In genomic region chr2:45823723-45824206, GRCh38 we compare ENCODE assay signal across 8 cellular contexts.
DNase-seq lines count a peak whose midpoint lies in the region; ATAC-seq and TF ChIP-seq lines count a peak whose summit lies in the region.
"Had no signal": no experiment of that assay in that cellular context is flagged by ENCODE, and none has a peak within 500 bp of the region (broad histone marks: within the 10 kb centered on the region; RNA-seq: fewer than 3 reads in every experiment).

No MANE protein-coding gene starts in this region.

- H3K9me3 ChIP-seq in Karpas-422 (ENCODE audit: low read length) = no peaks in the 10 kb centered on the region
- no peaks in the 10 kb centered on the region for H3K9me3 ChIP-seq in left ventricle myocardium inferior (replicated peaks)
- no peaks in the 10 kb centered on the region for H3K9me3 ChIP-seq in stomach
- no peaks in the 10 kb centered on the region for H3K9me3 ChIP-seq in mesenchymal stem cell (ENCODE audit: control insufficient read depth, low read length)

- no peak overlapping the region for H2AFZ ChIP-seq in Karpas-422 (ENCODE audit: low read length)
- H2AFZ ChIP-seq in mesenchymal stem cell (ENCODE audit: low read depth, low read length) = no peak overlapping the region

- H3K18ac ChIP-seq in mesenchymal stem cell (ENCODE audit: low read depth in 1 of 2, low read length in 2 of 2) = no peak overlapping the region

- H3K79me2 ChIP-seq in Karpas-422 (ENCODE audit: low read length) = peaks cover 100% of the 10 kb centered on the region

- no peak overlapping the region for H3K4me2 ChIP-seq in Karpas-422 (ENCODE audit: low read depth, low read length, poor library complexity, severe bottlenecking)
- no peak overlapping the region for H3K4me2 ChIP-seq in mesenchymal stem cell (ENCODE audit: low read length, poor library complexity, severe bottlenecking)

- no peak overlapping the region for H2BK5ac ChIP-seq in mesenchymal stem cell (ENCODE audit: low read depth, low read length, poor library complexity, severe bottlenecking)

- H3K9ac ChIP-seq in Karpas-422 (ENCODE audit: low read length) (no peak overlapping the region), mesenchymal stem cell (ENCODE audit: low read length) (no peak overlapping the region)

- no peak overlapping the region for H2BK120ac ChIP-seq in mesenchymal stem cell (ENCODE audit: low read depth, low read length)

- DNase-seq in Karpas-422 = no peak
- DNase-seq in left ventricle myocardium inferior = peak; percentile 83
- DNase-seq in stomach = peak; percentile 93
- DNase-seq in naive thymus-derived CD8-positive, alpha-beta T cell = no peak
- no peak for DNase-seq in mesenchymal stem cell
- DNase-seq: activated CD8-positive, alpha-beta memory T cell treated with anti-CD3 and anti-CD28 coated beads, Interleukin-2, amount 50 U/mL, for 48 hours had no signal

- WGBS in stomach, 5 donors = 20 to 59% (median 43%) methylated on average over 2 to 4 of the region's 4 CpGs
- 93% methylated on average over 4 of the region's 4 CpGs for WGBS in mesenchymal stem cell

- H3K4me1 Mint-ChIP-seq in activated T-helper 17 cell treated with anti-CD3 and anti-CD28 coated beads, Interleukin-2, amount 50 U/mL, for 72 hours = peaks cover 17% of the 10 kb centered on the region
- peaks cover 24 to 53% (median 35%) of the 10 kb centered on the region in 4 donors for H3K4me1 Mint-ChIP-seq in naive thymus-derived CD8-positive, alpha-beta T cell

- no peak for TF ChIP-seq POLR2A in stomach (IDR thresholded peaks at IDR 0.05)

- no peak for TF ChIP-seq CTCF in VCaP (conservative IDR thresholded peaks at IDR 0.05)
- TF ChIP-seq CTCF in left ventricle myocardium inferior (IDR thresholded peaks at IDR 0.05; ENCODE audit: borderline replicate concordance) = peak; percentile 23
- no peak for TF ChIP-seq CTCF in stomach (IDR thresholded peaks at IDR 0.05)

- H3K36me3 ChIP-seq in Karpas-422 (ENCODE audit: insufficient read depth, low read length) (no peaks in the 10 kb centered on the region), left ventricle myocardium inferior (no peaks in the 10 kb centered on the region), stomach (no peaks in the 10 kb centered on the region), mesenchymal stem cell (ENCODE audit: control insufficient read depth in 1 of 2, insufficient read depth in 2 of 2, low read depth in 1 of 2, low read length in 2 of 2) (no peaks in the 10 kb centered on the region)

- H3K36me3 Mint-ChIP-seq in activated T-helper 17 cell treated with anti-CD3 and anti-CD28 coated beads, Interleukin-2, amount 50 U/mL, for 72 hours (ENCODE audit: low read depth) = no peaks in the 10 kb centered on the region
- H3K36me3 Mint-ChIP-seq in naive thymus-derived CD8-positive, alpha-beta T cell = no peaks in the 10 kb centered on the region

- H3K4ac ChIP-seq in mesenchymal stem cell (ENCODE audit: low read depth in 1 of 2, low read length in 2 of 2) = no peak overlapping the region

- H3K4me1 ChIP-seq in Karpas-422 (ENCODE audit: low read length) = peaks cover 67% of the 10 kb centered on the region
- H3K4me1 ChIP-seq in left ventricle myocardium inferior = peaks cover 68% of the 10 kb centered on the region
- peaks cover 42 to 86% (median 54%) of the 10 kb centered on the region in 4 donors for H3K4me1 ChIP-seq in stomach
- H3K4me1 ChIP-seq in mesenchymal stem cell (ENCODE audit: control insufficient read depth, insufficient read depth, low read depth, low read length) = peaks cover 20% of the 10 kb centered on the region

- no peak overlapping the region for H3K23ac ChIP-seq in mesenchymal stem cell (ENCODE audit: low read length in 2 of 2)

- H4K91ac ChIP-seq in mesenchymal stem cell (ENCODE audit: low read length) = no peak overlapping the region

- POLR2A ChIA-PET in naive thymus-derived CD8-positive, alpha-beta T cell (lab: Charles Lee) = no interaction called here

- intact Hi-C loops in left ventricle myocardium inferior (cut with micrococcal nuclease) = no loop called here
- intact Hi-C loops in stomach (cut with DNase I; ENCODE audit: low total_unique reads) = no loop called here

- no peaks in the 10 kb centered on the region for H4K20me1 ChIP-seq in Karpas-422 (ENCODE audit: insufficient read depth, low read depth, low read length)

- no peak for ATAC-seq in activated T-helper 17 cell treated with anti-CD3 and anti-CD28 coated beads, Interleukin-2, amount 50 U/mL, for 72 hours (replicated peaks)
- no peak for ATAC-seq in naive thymus-derived CD8-positive, alpha-beta T cell

- no peak overlapping the region for H2AK5ac ChIP-seq in mesenchymal stem cell (ENCODE audit: low read length, severe bottlenecking)

- H3K9me3 Mint-ChIP-seq in activated T-helper 17 cell treated with anti-CD3 and anti-CD28 coated beads, Interleukin-2, amount 50 U/mL, for 72 hours = peaks cover 4% of the 10 kb centered on the region
- H3K9me3 Mint-ChIP-seq in naive thymus-derived CD8-positive, alpha-beta T cell = no peaks in the 10 kb centered on the region

- no peak overlapping the region for H3K27ac Mint-ChIP-seq in activated T-helper 17 cell treated with anti-CD3 and anti-CD28 coated beads, Interleukin-2, amount 50 U/mL, for 72 hours
- peak overlapping the region in 1 of 10 donors; percentile 61 for H3K27ac Mint-ChIP-seq in naive thymus-derived CD8-positive, alpha-beta T cell

- no peak overlapping the region for H4K8ac ChIP-seq in mesenchymal stem cell (ENCODE audit: low read length)

- H3K27me3 ChIP-seq in Karpas-422 (ENCODE audit: low read length) (no peaks in the 10 kb centered on the region), left ventricle myocardium inferior (ENCODE audit: low read depth) (no peaks in the 10 kb centered on the region), stomach (no peaks in the 10 kb centered on the region), mesenchymal stem cell (ENCODE audit: control insufficient read depth in 1 of 2, insufficient read depth in 1 of 2, low read length in 2 of 2) (no peaks in the 10 kb centered on the region)

- no peak overlapping the region for H3K4me3 Mint-ChIP-seq in activated T-helper 17 cell treated with anti-CD3 and anti-CD28 coated beads, Interleukin-2, amount 50 U/mL, for 72 hours
- no peak overlapping the region for H3K4me3 Mint-ChIP-seq in naive thymus-derived CD8-positive, alpha-beta T cell

- no peaks in the 10 kb centered on the region for H3K9me2 ChIP-seq in Karpas-422 (replicated peaks; ENCODE audit: insufficient read depth, low read length)

- H3K27ac ChIP-seq in Karpas-422 (ENCODE audit: low read length) (peak overlapping the region; percentile 65; the same call in 1 of the 2 replicates), VCaP (peak overlapping the region; percentile 87), left ventricle myocardium inferior (replicated peaks) (peak overlapping the region; percentile 76), stomach (peak overlapping the region; percentile 67 to 83 (median 78)), mesenchymal stem cell (ENCODE audit: low read length, poor library complexity, severe bottlenecking) (no peak overlapping the region)

- H2BK12ac ChIP-seq in mesenchymal stem cell (ENCODE audit: low read length in 2 of 2) = no peak overlapping the region

- H3K4me3 ChIP-seq in Karpas-422 (ENCODE audit: low read length) (no peak overlapping the region), left ventricle myocardium inferior (no peak overlapping the region), stomach (no peak overlapping the region), mesenchymal stem cell (ENCODE audit: insufficient read depth in 1 of 2, low read depth in 1 of 2, low read length in 2 of 2) (no peak overlapping the region)

- TF ChIP-seq EP300 in stomach (IDR thresholded peaks at IDR 0.05) = no peak

- no peak overlapping the region for H3K14ac ChIP-seq in mesenchymal stem cell (ENCODE audit: low read length in 2 of 2)

- no peaks in the 10 kb centered on the region for H3K27me3 Mint-ChIP-seq in activated T-helper 17 cell treated with anti-CD3 and anti-CD28 coated beads, Interleukin-2, amount 50 U/mL, for 72 hours
- no peaks in the 10 kb centered on the region for H3K27me3 Mint-ChIP-seq in naive thymus-derived CD8-positive, alpha-beta T cell

- H2BK15ac ChIP-seq in mesenchymal stem cell (ENCODE audit: low read depth, poor library complexity, severe bottlenecking) = no peak overlapping the region

- H3K79me1 ChIP-seq in mesenchymal stem cell (replicated peaks; ENCODE audit: low read length, poor library complexity, severe bottlenecking) = peaks cover 7% of the 10 kb centered on the region

Comparison
In these comparisons a context has a peak if more than half of its experiments do, and no peak if none do; other contexts are left out.
1. DNase-seq: peak in left ventricle myocardium inferior (single experiment) and stomach (single experiment); none in Karpas-422 (single experiment), naive thymus-derived CD8-positive, alpha-beta T cell (0 of 10) and mesenchymal stem cell (single experiment).